ENCODE assay signal across 8 cellular contexts in the genomic region with DNA sequence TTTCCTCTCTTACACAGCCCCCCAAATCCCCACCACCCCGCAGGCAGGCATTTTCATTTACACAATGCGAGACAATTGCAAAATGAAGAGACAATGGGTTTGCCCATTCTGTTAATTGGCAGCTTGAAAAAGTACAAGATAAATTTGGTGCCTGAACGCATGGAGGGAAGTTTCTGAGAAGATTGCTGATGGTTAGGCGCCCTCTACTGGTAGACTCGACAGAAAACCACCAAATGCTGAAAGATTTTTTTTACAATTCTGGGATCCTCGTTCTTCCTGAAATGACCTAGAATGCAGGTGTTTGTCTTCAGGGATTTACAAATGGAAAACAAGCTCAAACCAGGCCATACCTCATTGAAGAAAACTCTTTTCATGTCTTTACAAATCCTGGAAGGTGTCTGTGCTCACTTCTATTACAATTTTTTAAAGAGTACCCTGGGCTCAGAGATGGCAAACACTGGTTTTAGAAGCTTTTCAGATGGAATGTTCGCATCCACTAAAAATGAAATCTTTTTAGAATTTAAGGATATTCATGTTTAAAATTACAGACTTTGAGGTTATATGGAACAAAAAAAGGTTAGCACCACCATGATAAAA.
DNase-seq lines count a peak whose midpoint lies in the region; ATAC-seq and TF ChIP-seq lines count a peak whose summit lies in the region.

No MANE protein-coding gene starts in this region.

- CTCF ChIA-PET in SK-N-SH (lab: Yijun Ruan, JAX): interaction anchor here (0.6 to 3.1 kb wide), 35 partner anchors 10 to 1902 kb away, joined by 3 to 27 read pairs (median 4); a partner anchor contains a TSS

- H3K4me2 ChIP-seq in KMS-11 (no peak overlapping the region), SK-N-SH (no peak overlapping the region)

- H4K20me1 ChIP-seq in KMS-11 (ENCODE audit: insufficient read depth) (no peaks in the 10 kb centered on the region), SK-N-SH (ENCODE audit: insufficient read depth) (no peaks in the 10 kb centered on the region)

- H3K4me3 ChIP-seq in KMS-11 (IDR thresholded peaks at IDR 0.05; ENCODE audit: insufficient read depth, low read depth, low read length) (no peak overlapping the region), SK-N-SH (ENCODE audit: low read depth in 2 of 2, low read length in 1 of 2) (no peak overlapping the region), left ventricle myocardium inferior (no peak overlapping the region), gastrocnemius medialis (no peak overlapping the region)

- H3K4me1 ChIP-seq in KMS-11 (ENCODE audit: low read depth, poor library complexity, severe bottlenecking) (no peaks in the 10 kb centered on the region), SK-N-SH (ENCODE audit: control insufficient read depth in 1 of 2, insufficient read depth in 2 of 2, low read depth in 1 of 2, low read length in 1 of 2) (no peaks in the 10 kb centered on the region), left ventricle myocardium inferior (no peaks in the 10 kb centered on the region), gastrocnemius medialis (no peaks in the 10 kb centered on the region)

- POLR2A ChIA-PET in SK-N-SH (lab: Yijun Ruan, JAX): no interaction called here

- ATAC-seq in gastrocnemius medialis (no peak), HG03039 (IDR thresholded peaks at IDR 0.05; ENCODE audit: unreplicated experiment) (no peak), sciatic nerve (no peak)

- WGBS in SK-N-SH (ENCODE audit: low lambda C conversion rate): 8% methylated on average over 7 of the region's 7 CpGs

- no peaks in the 10 kb centered on the region for H3K79me2 ChIP-seq in KMS-11 (ENCODE audit: insufficient read depth, low read depth)
- H3K79me2 ChIP-seq in SK-N-SH (ENCODE audit: insufficient read depth): no peaks in the 10 kb centered on the region

- H3K36me3 ChIP-seq in KMS-11 (ENCODE audit: insufficient read depth): no peaks in the 10 kb centered on the region
- H3K36me3 ChIP-seq in SK-N-SH (replicated peaks in 1 of 2; ENCODE audit: control insufficient read depth in 1 of 2, insufficient read depth in 2 of 2, low read length in 1 of 2): no peaks in the 10 kb centered on the region
- H3K36me3 ChIP-seq in left ventricle myocardium inferior: no peaks in the 10 kb centered on the region
- no peaks in the 10 kb centered on the region for H3K36me3 ChIP-seq in gastrocnemius medialis

- in situ Hi-C loops in gastrocnemius medialis (cut with MboI; ENCODE audit: low sequenced_read_pairs in 4 of 4): loop anchor here (10.0 to 25.0 kb wide), 4 partner anchors 1332 to 1592 kb away; no protein-coding TSS in a partner anchor

- H3K9me2 ChIP-seq in SK-N-SH: no peaks in the 10 kb centered on the region

- peak; percentile 47 for TF ChIP-seq CTCF in KMS-11 (conservative IDR thresholded peaks at IDR 0.05; ENCODE audit: low read depth, low read length)
- TF ChIP-seq CTCF in SK-N-SH (IDR thresholded peaks at IDR 0.05): peak; percentile 85
- TF ChIP-seq CTCF in left ventricle myocardium inferior (IDR thresholded peaks at IDR 0.05; ENCODE audit: borderline replicate concordance): peak; percentile 78
- TF ChIP-seq CTCF in gastrocnemius medialis (IDR thresholded peaks at IDR 0.05 in 4 of 5, conservative IDR thresholded peaks at IDR 0.05 in 1 of 5): peak; percentile 38 to 66 (median 50)

- DNase-seq in DMS53 (lab: John Stamatoyannopoulos, UW) (peak; percentile 61), SK-N-SH (peak; percentile 26), left ventricle myocardium inferior (no peak), gastrocnemius medialis (peak in 1 of 2 donors; percentile 6), sciatic nerve (ENCODE audit: low spot score) (no peak)
- peak; percentile 11 for DNase-seq in activated naive CD8-positive, alpha-beta T cell treated with anti-CD3 and anti-CD28 coated beads, Interleukin-2, amount 50 U/mL, for 16 hours (ENCODE audit: low read depth, low spot score)

- no peaks in the 10 kb centered on the region for H3K27me3 ChIP-seq in KMS-11 (ENCODE audit: insufficient read depth, low read depth)
- H3K27me3 ChIP-seq in SK-N-SH (ENCODE audit: insufficient read depth): peaks cover 31% of the 10 kb centered on the region; the same call in 1 of the 2 replicates
- peaks cover 15% of the 10 kb centered on the region for H3K27me3 ChIP-seq in left ventricle myocardium inferior (ENCODE audit: low read depth)
- H3K27me3 ChIP-seq in gastrocnemius medialis: no peaks in the 10 kb centered on the region

- H3K27ac ChIP-seq in KMS-11 (no peak overlapping the region), SK-N-SH (ENCODE audit: low read depth in 2 of 2, low read length in 1 of 2) (no peak overlapping the region), left ventricle myocardium inferior (replicated peaks) (no peak overlapping the region), gastrocnemius medialis (no peak overlapping the region)

- H3K9me3 ChIP-seq in SK-N-SH: no peaks in the 10 kb centered on the region
- H3K9me3 ChIP-seq in left ventricle myocardium inferior (replicated peaks): peaks cover 12% of the 10 kb centered on the region
- no peaks in the 10 kb centered on the region for H3K9me3 ChIP-seq in gastrocnemius medialis

- TF ChIP-seq EP300 in SK-N-SH (IDR thresholded peaks at IDR 0.05; ENCODE audit: borderline replicate concordance in 1 of 2, low read depth in 1 of 2, low read length in 1 of 2): no peak

- peaks cover 2% of the 10 kb centered on the region for H3F3A ChIP-seq in SK-N-SH (replicated peaks; ENCODE audit: insufficient read depth)

- H3K9ac ChIP-seq in KMS-11: no peak overlapping the region
- H3K9ac ChIP-seq in SK-N-SH: no peak overlapping the region

- H2AFZ ChIP-seq in KMS-11 (ENCODE audit: low read depth) (no peak overlapping the region), SK-N-SH (ENCODE audit: low read depth) (no peak overlapping the region)

- TF ChIP-seq RAD21 in SK-N-SH (IDR thresholded peaks at IDR 0.05; ENCODE audit: low read length): peak; percentile 84

- intact Hi-C loops in left ventricle myocardium inferior (cut with micrococcal nuclease): loop anchor here (10.0 kb wide), 1 partner anchor 1622 kb away; no protein-coding TSS in a partner anchor
- intact Hi-C loops in gastrocnemius medialis (cut with DNase I; ENCODE audit: low total_unique reads): no loop called here
- intact Hi-C loops in sciatic nerve (cut with DNase I): no loop called here

- TF ChIP-seq POLR2A in gastrocnemius medialis (IDR thresholded peaks at IDR 0.05): no peak

TF ChIP-seq in SK-N-SH, 30 proteins besides CTCF, POLR2A, EP300 and RAD21:
- no peak for TF ChIP-seq EZH2phosphoT487 (IDR thresholded peaks at IDR 0.05; ENCODE audit: borderline replicate concordance, low read depth)
- no peak for TF ChIP-seq MXI1 (IDR thresholded peaks at IDR 0.05; ENCODE audit: low read depth, low read length)
- TF ChIP-seq SMC3 (IDR thresholded peaks at IDR 0.05; ENCODE audit: low read depth, low read length): peak; percentile 68

Comparison
In these comparisons a context has a peak if more than half of its experiments do, and no peak if none do; other contexts are left out.
1. DNase-seq: peak in DMS53 (single experiment), SK-N-SH (single experiment) and activated naive CD8-positive, alpha-beta T cell treated with anti-CD3 and anti-CD28 coated beads, Interleukin-2, amount 50 U/mL, for 16 hours (single experiment); none in left ventricle myocardium inferior (single experiment) and sciatic nerve (single experiment).
2. Peak in every context shown above with its lines, with median percentiles within 50 percentile points of each other: CTCF ChIP-seq.